In genomic region chr11:101061606-101062005, GRCh38 we compare ENCODE assay signal across 25 cellular contexts.
DNase-seq lines count a peak whose midpoint lies in the region; ATAC-seq and TF ChIP-seq lines count a peak whose summit lies in the region.
"Had no signal": no experiment of that assay in that cellular context is flagged by ENCODE, and none has a peak within 500 bp of the region (broad histone marks: within the 10 kb centered on the region; RNA-seq: fewer than 3 reads in every experiment).

No MANE protein-coding gene starts in this region.

- no peak for TF ChIP-seq CTCF in right atrium auricular region (IDR thresholded peaks at IDR 0.05)

- peak overlapping the region in 1 of 2 donors; percentile 71 for H3K27ac ChIP-seq in right atrium auricular region
- H3K27ac ChIP-seq: epithelial cell of prostate, GM23248, KMS-11, Peyer's patch, transverse colon had no signal

- no peaks in the 10 kb centered on the region for H3K9me3 Mint-ChIP-seq in activated T-helper 1 cell treated with anti-CD3 and anti-CD28 coated beads, Interleukin-12 subunit alpha, Interleukin-12 subunit beta, Interleukin-2, Interleukin-4 antibody, amounts not matched to agents 30 ng/mL and 10 ng/mL and 1 ng/mL, durations not matched to agents 14 hours and 24 hours and 36 hours
- H3K9me3 Mint-ChIP-seq: T-helper 1 cell treated with Interleukin-12 subunit alpha and Interleukin-12 subunit beta and Interleukin-4 antibody, amounts not matched to agents 30 μg/mL and 1 μg/mL, for 36 hours had no signal

- no peaks in the 10 kb centered on the region for H3K4me1 Mint-ChIP-seq in activated T-helper 1 cell treated with anti-CD3 and anti-CD28 coated beads, Interleukin-12 subunit alpha, Interleukin-12 subunit beta, Interleukin-2, Interleukin-4 antibody, amounts not matched to agents 30 ng/mL and 10 ng/mL and 1 ng/mL, durations not matched to agents 14 hours and 24 hours and 36 hours (ENCODE audit: low read depth)

- intact Hi-C loops in Right ventricle myocardium superior (cut with DNase I): no loop called here
- intact Hi-C loops in activated T-helper 1 cell treated with anti-CD3 and anti-CD28 coated beads, Interleukin-12 subunit alpha, Interleukin-12 subunit beta, Interleukin-2, Interleukin-4 antibody, amounts not matched to agents 30 ng/mL and 10 ng/mL and 1 ng/mL, durations not matched to agents 14 hours and 24 hours and 36 hours (cut with micrococcal nuclease): no loop called here

- no peaks in the 10 kb centered on the region for H3K36me3 ChIP-seq in right atrium auricular region
- H3K36me3 ChIP-seq: Peyer's patch, transverse colon had no signal

- H3K9me3 ChIP-seq in right atrium auricular region: no peaks in the 10 kb centered on the region
- H3K9me3 ChIP-seq: Peyer's patch, transverse colon had no signal

- no peak overlapping the region for H3K27ac Mint-ChIP-seq in activated T-helper 1 cell treated with anti-CD3 and anti-CD28 coated beads, Interleukin-12 subunit alpha, Interleukin-12 subunit beta, Interleukin-2, Interleukin-4 antibody, amounts not matched to agents 30 ng/mL and 10 ng/mL and 1 ng/mL, durations not matched to agents 14 hours and 24 hours and 36 hours
- H3K27ac Mint-ChIP-seq: activated naive CD4-positive, alpha-beta T cell treated with anti-CD3 and anti-CD28 coated beads for 36 hours; progenitor cell of endocrine pancreas; T-helper 1 cell treated with Interleukin-12 subunit alpha and Interleukin-12 subunit beta and Interleukin-4 antibody, amounts not matched to agents 30 μg/mL and 1 μg/mL, for 36 hours had no signal

- no peak overlapping the region for H3K4me3 ChIP-seq in right atrium auricular region
- H3K4me3 ChIP-seq: GM23248, Peyer's patch, transverse colon had no signal

- peak; percentile 88 for ATAC-seq in Right ventricle myocardium superior (ENCODE audit: poor library complexity)
- no peak for ATAC-seq in HG03342 (IDR thresholded peaks at IDR 0.05; ENCODE audit: unreplicated experiment)

- peaks cover 0 to 24% of the 10 kb centered on the region in 2 donors for H3K4me1 ChIP-seq in right atrium auricular region
- H3K4me1 ChIP-seq: Peyer's patch, transverse colon had no signal

- no peak overlapping the region for H3K4me3 Mint-ChIP-seq in activated T-helper 1 cell treated with anti-CD3 and anti-CD28 coated beads, Interleukin-12 subunit alpha, Interleukin-12 subunit beta, Interleukin-2, Interleukin-4 antibody, amounts not matched to agents 30 ng/mL and 10 ng/mL and 1 ng/mL, durations not matched to agents 14 hours and 24 hours and 36 hours
- H3K4me3 Mint-ChIP-seq: activated naive CD4-positive, alpha-beta T cell treated with anti-CD3 and anti-CD28 coated beads for 36 hours; T-helper 1 cell treated with Interleukin-12 subunit alpha and Interleukin-12 subunit beta and Interleukin-4 antibody, amounts not matched to agents 30 μg/mL and 1 μg/mL, for 36 hours had no signal

- H3K27me3 Mint-ChIP-seq in activated T-helper 1 cell treated with anti-CD3 and anti-CD28 coated beads, Interleukin-12 subunit alpha, Interleukin-12 subunit beta, Interleukin-2, Interleukin-4 antibody, amounts not matched to agents 30 ng/mL and 10 ng/mL and 1 ng/mL, durations not matched to agents 14 hours and 24 hours and 36 hours (ENCODE audit: insufficient read depth): no peaks in the 10 kb centered on the region
- H3K27me3 Mint-ChIP-seq: progenitor cell of endocrine pancreas had no signal

- DNase-seq in Right ventricle myocardium superior: no peak
- no peak for DNase-seq in right atrium auricular region (ENCODE audit: low spot score)
- peak; percentile 6 for DNase-seq in fibroblast of peridontal ligament (ENCODE audit: extremely low read depth)
- peak; percentile 17 for DNase-seq in kidney tubule cell (ENCODE audit: low spot score)
- no peak for DNase-seq in SKM-1 (lab: John Stamatoyannopoulos, UW; ENCODE audit: unreplicated experiment)
- DNase-seq in HUDEP-2 (lab: John Stamatoyannopoulos, UW; ENCODE audit: unreplicated experiment in 76 of 76): no peak
- DNase-seq in activated T-helper 1 cell treated with anti-CD3 and anti-CD28 coated beads, Interleukin-12 subunit alpha, Interleukin-12 subunit beta, Interleukin-2, Interleukin-4 antibody, amounts not matched to agents 30 ng/mL and 10 ng/mL and 1 ng/mL, durations not matched to agents 14 hours and 24 hours and 36 hours (ENCODE audit: low spot score): no peak
- DNase-seq: 8988T; activated CD4-positive, alpha-beta T cell treated with anti-CD3 and anti-CD28 coated beads for 1 hour; activated naive CD4-positive, alpha-beta T cell treated with anti-CD3 and anti-CD28 coated beads for 36 hours; activated T-cell treated with anti-CD3 and anti-CD28 coated beads, Interleukin-2, amount 50 U/mL, for 1 hour; DMS79; effector CD4-positive, alpha-beta T cell; GM23248; mammary epithelial cell; NCI-H1436 treated with DMSO at 0.1 percent for 48 hours; NCI-H2171 treated with DMSO at 0.1 percent for 48 hours; NCI-H526; Peyer's patch; transverse colon had no signal

- H3K27me3 ChIP-seq in right atrium auricular region: no peaks in the 10 kb centered on the region
- H3K27me3 ChIP-seq: Peyer's patch, transverse colon had no signal

- no peaks in the 10 kb centered on the region for H3K36me3 Mint-ChIP-seq in activated T-helper 1 cell treated with anti-CD3 and anti-CD28 coated beads, Interleukin-12 subunit alpha, Interleukin-12 subunit beta, Interleukin-2, Interleukin-4 antibody, amounts not matched to agents 30 ng/mL and 10 ng/mL and 1 ng/mL, durations not matched to agents 14 hours and 24 hours and 36 hours (ENCODE audit: low read depth)

Comparison
In these comparisons a context has a peak if more than half of its experiments do, and no peak if none do; other contexts are left out.
1. DNase-seq: peak in fibroblast of peridontal ligament (single experiment) and kidney tubule cell (single experiment); none in Right ventricle myocardium superior (single experiment), right atrium auricular region (single experiment), SKM-1 (single experiment), HUDEP-2 (0 of 76) and activated T-helper 1 cell treated with anti-CD3 and anti-CD28 coated beads, Interleukin-12 subunit alpha, Interleukin-12 subunit beta, Interleukin-2, Interleukin-4 antibody, amounts not matched to agents 30 ng/mL and 10 ng/mL and 1 ng/mL, durations not matched to agents 14 hours and 24 hours and 36 hours (single experiment).